Comparison of ENCODE assay signal across 4 cellular contexts in the genomic region with DNA sequence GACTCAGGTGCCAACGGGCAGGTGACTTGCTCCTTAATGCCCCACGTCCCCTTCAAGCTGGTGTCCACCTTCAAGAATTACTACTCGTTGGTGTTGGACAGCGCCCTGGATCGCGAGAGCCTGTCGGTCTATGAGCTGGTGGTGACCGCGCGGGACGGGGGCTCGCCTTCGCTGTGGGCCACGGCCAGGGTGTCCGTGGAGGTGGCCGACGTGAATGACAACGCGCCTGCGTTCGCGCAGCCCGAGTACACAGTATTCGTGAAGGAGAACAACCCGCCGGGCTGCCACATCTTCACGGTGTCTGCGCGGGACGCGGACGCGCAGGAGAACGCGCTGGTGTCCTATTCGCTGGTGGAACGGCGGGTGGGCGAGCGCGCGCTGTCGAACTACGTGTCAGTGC. TPM values are rescaled to one million over a fixed set of nuclear protein-coding genes. Genes with fewer than 3 reads are reported as not detected.
"Had no signal": no experiment of that assay in that cellular context is flagged by ENCODE, and none has a peak within 500 bp of the region (broad histone marks: within the 10 kb centered on the region; RNA-seq: fewer than 3 reads in every experiment).

No MANE protein-coding gene starts in this region.

RNA-seq across cellular contexts. Expression of a gene that starts 1.5 kb away (rescaled TPM):
- total RNA-seq: GM23248, H7 had no signal
- polyA plus RNA-seq: GM23248 had no signal

RNA-seq across cellular contexts. Expression of a gene that starts 7.2 kb away (rescaled TPM):
- total RNA-seq: GM23248, H7 had no signal

RNA-seq across cellular contexts. Expression of a gene that starts 13.4 kb away (rescaled TPM):
- total RNA-seq: GM23248, H7, H9 had no signal

RNA-seq across cellular contexts. Expression of a gene that starts 19.4 kb away (rescaled TPM):
- total RNA-seq: GM23248 had no signal
- polyA plus RNA-seq: GM23248 had no signal

RNA-seq across cellular contexts. Expression of a gene that starts 34.0 kb away (rescaled TPM):
- total RNA-seq: GM23248, HFFc6 had no signal
- polyA plus RNA-seq: GM23248 had no signal
